8 cellular contexts compared by ENCODE assay signal in genomic region chr1:163561570-163562295, GRCh38.
DNase-seq lines count a peak whose midpoint lies in the region; ATAC-seq and TF ChIP-seq lines count a peak whose summit lies in the region.

No MANE protein-coding gene starts in this region.

- peak overlapping the region; percentile 42; the same call in 1 of the 2 replicates for H3K27ac ChIP-seq in VCaP

- ATAC-seq in HG02870 (IDR thresholded peaks at IDR 0.05; ENCODE audit: unreplicated experiment): no peak

- DNase-seq in AG20443 (ENCODE audit: low spot score): peak; percentile 49
- peak; percentile 5 for DNase-seq in M059J (ENCODE audit: low read depth)
- peak; percentile 58 for DNase-seq in left kidney (ENCODE audit: low read depth, low spot score)
- no peak for DNase-seq in UCSD-AML1 (lab: John Stamatoyannopoulos, UW; ENCODE audit: unreplicated experiment)
- DNase-seq in GF-D8 (lab: John Stamatoyannopoulos, UW): no peak
- DNase-seq in central memory CD4-positive, alpha-beta T cell: no peak

- peak; percentile 79 for TF ChIP-seq CTCF in VCaP (conservative IDR thresholded peaks at IDR 0.05)

Comparison
In these comparisons a context has a peak if more than half of its experiments do, and no peak if none do; other contexts are left out.
1. DNase-seq: peak in AG20443 (single experiment), M059J (single experiment) and left kidney (single experiment); none in UCSD-AML1 (single experiment), GF-D8 (single experiment) and central memory CD4-positive, alpha-beta T cell (single experiment).